1 cellular context compared by ENCODE assay signal in genomic region chr6:130202782-130203181, GRCh38.
TF ChIP-seq lines count a peak whose summit lies in the region.

No MANE protein-coding gene starts in this region.

TF ChIP-seq in K562, 482 proteins besides CTCF, POLR2A, EP300 and RAD21 (continued from another document and continues in another):
- 0 out of 2 replicates have a peak, but pooled peaks have one; percentile 15 for TF ChIP-seq FOSL1 (tag; conservative IDR thresholded peaks at IDR 0.05)
- TF ChIP-seq, protein P1, sequence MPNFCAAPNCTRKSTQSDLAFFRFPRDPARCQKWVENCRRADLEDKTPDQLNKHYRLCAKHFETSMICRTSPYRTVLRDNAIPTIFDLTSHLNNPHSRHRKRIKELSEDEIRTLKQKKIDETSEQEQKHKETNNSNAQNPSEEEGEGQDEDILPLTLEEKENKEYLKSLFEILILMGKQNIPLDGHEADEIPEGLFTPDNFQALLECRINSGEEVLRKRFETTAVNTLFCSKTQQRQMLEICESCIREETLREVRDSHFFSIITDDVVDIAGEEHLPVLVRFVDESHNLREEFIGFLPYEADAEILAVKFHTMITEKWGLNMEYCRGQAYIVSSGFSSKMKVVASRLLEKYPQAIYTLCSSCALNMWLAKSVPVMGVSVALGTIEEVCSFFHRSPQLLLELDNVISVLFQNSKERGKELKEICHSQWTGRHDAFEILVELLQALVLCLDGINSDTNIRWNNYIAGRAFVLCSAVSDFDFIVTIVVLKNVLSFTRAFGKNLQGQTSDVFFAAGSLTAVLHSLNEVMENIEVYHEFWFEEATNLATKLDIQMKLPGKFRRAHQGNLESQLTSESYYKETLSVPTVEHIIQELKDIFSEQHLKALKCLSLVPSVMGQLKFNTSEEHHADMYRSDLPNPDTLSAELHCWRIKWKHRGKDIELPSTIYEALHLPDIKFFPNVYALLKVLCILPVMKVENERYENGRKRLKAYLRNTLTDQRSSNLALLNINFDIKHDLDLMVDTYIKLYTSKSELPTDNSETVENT (CRISPR knock-in tag; IDR thresholded peaks at IDR 0.05): no peak
- TF ChIP-seq CTBP1 (IDR thresholded peaks at IDR 0.05; ENCODE audit: borderline replicate concordance): peak; percentile 64; the same call in 1 of the 2 replicates
- peak; percentile 78 for TF ChIP-seq ZEB2 (IDR thresholded peaks at IDR 0.05)
- TF ChIP-seq, protein P2, sequence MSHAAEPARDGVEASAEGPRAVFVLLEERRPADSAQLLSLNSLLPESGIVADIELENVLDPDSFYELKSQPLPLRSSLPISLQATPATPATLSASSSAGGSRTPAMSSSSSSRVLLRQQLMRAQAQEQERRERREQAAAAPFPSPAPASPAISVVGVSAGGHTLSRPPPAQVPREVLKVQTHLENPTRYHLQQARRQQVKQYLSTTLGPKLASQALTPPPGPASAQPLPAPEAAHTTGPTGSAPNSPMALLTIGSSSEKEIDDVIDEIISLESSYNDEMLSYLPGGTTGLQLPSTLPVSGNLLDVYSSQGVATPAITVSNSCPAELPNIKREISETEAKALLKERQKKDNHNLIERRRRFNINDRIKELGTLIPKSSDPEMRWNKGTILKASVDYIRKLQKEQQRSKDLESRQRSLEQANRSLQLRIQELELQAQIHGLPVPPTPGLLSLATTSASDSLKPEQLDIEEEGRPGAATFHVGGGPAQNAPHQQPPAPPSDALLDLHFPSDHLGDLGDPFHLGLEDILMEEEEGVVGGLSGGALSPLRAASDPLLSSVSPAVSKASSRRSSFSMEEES (CRISPR knock-in tag; IDR thresholded peaks at IDR 0.05): no peak
- TF ChIP-seq, protein P3, sequence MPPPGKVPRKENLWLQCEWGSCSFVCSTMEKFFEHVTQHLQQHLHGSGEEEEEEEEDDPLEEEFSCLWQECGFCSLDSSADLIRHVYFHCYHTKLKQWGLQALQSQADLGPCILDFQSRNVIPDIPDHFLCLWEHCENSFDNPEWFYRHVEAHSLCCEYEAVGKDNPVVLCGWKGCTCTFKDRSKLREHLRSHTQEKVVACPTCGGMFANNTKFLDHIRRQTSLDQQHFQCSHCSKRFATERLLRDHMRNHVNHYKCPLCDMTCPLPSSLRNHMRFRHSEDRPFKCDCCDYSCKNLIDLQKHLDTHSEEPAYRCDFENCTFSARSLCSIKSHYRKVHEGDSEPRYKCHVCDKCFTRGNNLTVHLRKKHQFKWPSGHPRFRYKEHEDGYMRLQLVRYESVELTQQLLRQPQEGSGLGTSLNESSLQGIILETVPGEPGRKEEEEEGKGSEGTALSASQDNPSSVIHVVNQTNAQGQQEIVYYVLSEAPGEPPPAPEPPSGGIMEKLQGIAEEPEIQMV (tag; conservative IDR thresholded peaks at IDR 0.05; ENCODE audit: low read depth): no peak
- no peak for TF ChIP-seq PYGO2 (tag; IDR thresholded peaks at IDR 0.05)
- no peak for TF ChIP-seq CBX5 (IDR thresholded peaks at IDR 0.05; ENCODE audit: borderline replicate concordance, low read depth)
- TF ChIP-seq ZNF197 (CRISPR knock-in tag; IDR thresholded peaks at IDR 0.05; ENCODE audit: low read depth): no peak
- TF ChIP-seq XRCC5 (IDR thresholded peaks at IDR 0.05; ENCODE audit: low read depth, low read length): no peak
- no peak for TF ChIP-seq ASH1L (IDR thresholded peaks at IDR 0.05; ENCODE audit: borderline replicate concordance, low read depth, partially characterized antibody)
- no peak for TF ChIP-seq ERF (CRISPR knock-in tag; IDR thresholded peaks at IDR 0.05)
- no peak for TF ChIP-seq NR0B1 (IDR thresholded peaks at IDR 0.05; ENCODE audit: partially characterized antibody)
- no peak for TF ChIP-seq ZBTB2 (IDR thresholded peaks at IDR 0.05)
- no peak for TF ChIP-seq ZNF586 (CRISPR knock-in tag; conservative IDR thresholded peaks at IDR 0.05)
- TF ChIP-seq ZNF551 (CRISPR knock-in tag; IDR thresholded peaks at IDR 0.05): no peak
- peak; percentile 62; the same call in 1 of the 2 replicates for TF ChIP-seq PML (IDR thresholded peaks at IDR 0.05; ENCODE audit: low read length)
- TF ChIP-seq CXXC5 (CRISPR knock-in tag; IDR thresholded peaks at IDR 0.05): no peak
- no peak for TF ChIP-seq TEAD2 (tag; IDR thresholded peaks at IDR 0.05)
- no peak for TF ChIP-seq HNRNPLL (IDR thresholded peaks at IDR 0.05; ENCODE audit: low read depth, low read length, poor library complexity, severe bottlenecking)
- no peak for TF ChIP-seq ELF1 (tag; IDR thresholded peaks at IDR 0.05)
- no peak for TF ChIP-seq ZC3H8 (IDR thresholded peaks at IDR 0.05)
- TF ChIP-seq ATF2 (CRISPR knock-in tag; IDR thresholded peaks at IDR 0.05): no peak
- no peak for TF ChIP-seq ILK (tag; IDR thresholded peaks at IDR 0.05; ENCODE audit: borderline replicate concordance, low read depth)
- TF ChIP-seq PKNOX1 (IDR thresholded peaks at IDR 0.05): no peak
- TF ChIP-seq, protein P4, sequence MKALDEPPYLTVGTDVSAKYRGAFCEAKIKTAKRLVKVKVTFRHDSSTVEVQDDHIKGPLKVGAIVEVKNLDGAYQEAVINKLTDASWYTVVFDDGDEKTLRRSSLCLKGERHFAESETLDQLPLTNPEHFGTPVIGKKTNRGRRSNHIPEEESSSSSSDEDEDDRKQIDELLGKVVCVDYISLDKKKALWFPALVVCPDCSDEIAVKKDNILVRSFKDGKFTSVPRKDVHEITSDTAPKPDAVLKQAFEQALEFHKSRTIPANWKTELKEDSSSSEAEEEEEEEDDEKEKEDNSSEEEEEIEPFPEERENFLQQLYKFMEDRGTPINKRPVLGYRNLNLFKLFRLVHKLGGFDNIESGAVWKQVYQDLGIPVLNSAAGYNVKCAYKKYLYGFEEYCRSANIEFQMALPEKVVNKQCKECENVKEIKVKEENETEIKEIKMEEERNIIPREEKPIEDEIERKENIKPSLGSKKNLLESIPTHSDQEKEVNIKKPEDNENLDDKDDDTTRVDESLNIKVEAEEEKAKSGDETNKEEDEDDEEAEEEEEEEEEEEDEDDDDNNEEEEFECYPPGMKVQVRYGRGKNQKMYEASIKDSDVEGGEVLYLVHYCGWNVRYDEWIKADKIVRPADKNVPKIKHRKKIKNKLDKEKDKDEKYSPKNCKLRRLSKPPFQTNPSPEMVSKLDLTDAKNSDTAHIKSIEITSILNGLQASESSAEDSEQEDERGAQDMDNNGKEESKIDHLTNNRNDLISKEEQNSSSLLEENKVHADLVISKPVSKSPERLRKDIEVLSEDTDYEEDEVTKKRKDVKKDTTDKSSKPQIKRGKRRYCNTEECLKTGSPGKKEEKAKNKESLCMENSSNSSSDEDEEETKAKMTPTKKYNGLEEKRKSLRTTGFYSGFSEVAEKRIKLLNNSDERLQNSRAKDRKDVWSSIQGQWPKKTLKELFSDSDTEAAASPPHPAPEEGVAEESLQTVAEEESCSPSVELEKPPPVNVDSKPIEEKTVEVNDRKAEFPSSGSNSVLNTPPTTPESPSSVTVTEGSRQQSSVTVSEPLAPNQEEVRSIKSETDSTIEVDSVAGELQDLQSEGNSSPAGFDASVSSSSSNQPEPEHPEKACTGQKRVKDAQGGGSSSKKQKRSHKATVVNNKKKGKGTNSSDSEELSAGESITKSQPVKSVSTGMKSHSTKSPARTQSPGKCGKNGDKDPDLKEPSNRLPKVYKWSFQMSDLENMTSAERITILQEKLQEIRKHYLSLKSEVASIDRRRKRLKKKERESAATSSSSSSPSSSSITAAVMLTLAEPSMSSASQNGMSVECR (CRISPR knock-in tag; IDR thresholded peaks at IDR 0.05): no peak
- TF ChIP-seq ZNF3 (CRISPR knock-in tag; IDR thresholded peaks at IDR 0.05): no peak
- TF ChIP-seq NCOA6 (IDR thresholded peaks at IDR 0.05): no peak
- TF ChIP-seq ZNF644 (tag; IDR thresholded peaks at IDR 0.05; ENCODE audit: low read depth): no peak
- no peak for TF ChIP-seq ZKSCAN3 (CRISPR knock-in tag; IDR thresholded peaks at IDR 0.05)
- no peak for TF ChIP-seq ETV6 (IDR thresholded peaks at IDR 0.05; ENCODE audit: borderline replicate concordance in 1 of 2, low read depth in 2 of 2, low read length in 1 of 2)
- no peak for TF ChIP-seq ETV6 (CRISPR knock-in tag; IDR thresholded peaks at IDR 0.05; ENCODE audit: borderline replicate concordance)
- TF ChIP-seq ZKSCAN1 (IDR thresholded peaks at IDR 0.05; ENCODE audit: low read depth, low read length): no peak
- TF ChIP-seq ZBTB5 (IDR thresholded peaks at IDR 0.05): no peak
- TF ChIP-seq, protein P5, sequence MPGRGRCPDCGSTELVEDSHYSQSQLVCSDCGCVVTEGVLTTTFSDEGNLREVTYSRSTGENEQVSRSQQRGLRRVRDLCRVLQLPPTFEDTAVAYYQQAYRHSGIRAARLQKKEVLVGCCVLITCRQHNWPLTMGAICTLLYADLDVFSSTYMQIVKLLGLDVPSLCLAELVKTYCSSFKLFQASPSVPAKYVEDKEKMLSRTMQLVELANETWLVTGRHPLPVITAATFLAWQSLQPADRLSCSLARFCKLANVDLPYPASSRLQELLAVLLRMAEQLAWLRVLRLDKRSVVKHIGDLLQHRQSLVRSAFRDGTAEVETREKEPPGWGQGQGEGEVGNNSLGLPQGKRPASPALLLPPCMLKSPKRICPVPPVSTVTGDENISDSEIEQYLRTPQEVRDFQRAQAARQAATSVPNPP (IDR thresholded peaks at IDR 0.05; ENCODE audit: borderline replicate concordance, insufficient read depth, insufficient read length): no peak
- TF ChIP-seq NCOR1 (IDR thresholded peaks at IDR 0.05): peak; percentile 30; the same call in 1 of the 2 replicates
- no peak for TF ChIP-seq MTA3 (IDR thresholded peaks at IDR 0.05; ENCODE audit: borderline replicate concordance)
